Comparison of ENCODE assay signal across 15 cellular contexts in the genomic region with DNA sequence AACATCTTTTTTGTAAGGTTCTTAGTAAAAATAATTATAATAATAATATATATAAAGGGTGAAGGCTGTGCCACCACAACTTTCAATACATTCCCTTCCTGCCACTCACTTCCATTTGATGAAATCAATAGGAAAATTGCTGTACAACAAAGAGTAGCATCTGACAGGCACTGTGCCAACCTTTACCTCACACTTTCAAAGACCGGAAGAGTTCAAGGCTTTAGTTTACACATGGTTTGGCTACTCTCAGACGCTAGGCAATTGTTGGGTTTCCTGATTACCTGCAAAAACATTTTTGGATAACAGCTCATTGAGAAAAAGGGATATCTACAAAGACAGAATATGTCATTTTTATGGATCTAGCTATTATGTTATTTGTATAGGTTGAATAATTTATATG.
A peak's percentile ranks its signal among the peaks of the same experiment; 100 is the strongest.
DNase-seq lines count a peak whose midpoint lies in the region; ATAC-seq and FAIRE-seq lines count a peak whose summit lies in the region.
"Had no signal": no experiment of that assay in that cellular context is flagged by ENCODE, and none has a peak within 500 bp of the region (broad histone marks: within the 10 kb centered on the region; RNA-seq: fewer than 3 reads in every experiment).

No MANE protein-coding gene starts in this region.

- ATAC-seq in GM18907 (IDR thresholded peaks at IDR 0.05; ENCODE audit: unreplicated experiment): no peak
- ATAC-seq: stimulated activated effector memory CD8-positive, alpha-beta T cell treated with anti-CD3 and anti-CD28 coated beads, Interleukin-12 subunit alpha, Interleukin-12 subunit beta, amount 100 ng/mL, for 72 hours had no signal

- FAIRE-seq in islet of Langerhans (lab: Jason Lieb, UNC): peak; percentile 83

- peak; percentile 56 for DNase-seq in DMS 273 (lab: John Stamatoyannopoulos, UW; ENCODE audit: unreplicated experiment)
- no peak for DNase-seq in DMS 273 treated with DMSO at 0.1 percent for 48 hours (lab: John Stamatoyannopoulos, UW)
- DNase-seq in NCI-H146 treated with DMSO at 0.1 percent for 48 hours (lab: John Stamatoyannopoulos, UW; ENCODE audit: unreplicated experiment): peak; percentile 68
- DNase-seq in NCI-H748 treated with DMSO at 0.1 percent for 48 hours (lab: John Stamatoyannopoulos, UW): peak; percentile 45
- DNase-seq in activated T-cell treated with anti-CD3 and anti-CD28 coated beads, Interleukin-2, amount 50 U/mL, for 48 hours: no peak
- DNase-seq in glomerular visceral epithelial cell (ENCODE audit: extremely low spot score): no peak
- DNase-seq: BE2C, H7, midbrain, NCI-H2171, SIG-M5, tibial artery had no signal

Comparison
In these comparisons a context has a peak if more than half of its experiments do, and no peak if none do; other contexts are left out.
1. DNase-seq: peak in DMS 273 (single experiment), NCI-H146 treated with DMSO at 0.1 percent for 48 hours (single experiment) and NCI-H748 treated with DMSO at 0.1 percent for 48 hours (single experiment); none in DMS 273 treated with DMSO at 0.1 percent for 48 hours (single experiment), activated T-cell treated with anti-CD3 and anti-CD28 coated beads, Interleukin-2, amount 50 U/mL, for 48 hours (0 of 2) and glomerular visceral epithelial cell (single experiment).